ENCODE assay signal across 21 cellular contexts in genomic region chr6:143685653-143686052, GRCh38.
"Had no signal": no experiment of that assay in that cellular context is flagged by ENCODE, and none has a peak within 500 bp of the region (broad histone marks: within the 10 kb centered on the region; RNA-seq: fewer than 3 reads in every experiment).

No MANE protein-coding gene starts in this region.

- DNase-seq: dermis blood vessel endothelial cell; dorsolateral prefrontal cortex; effector CD4-positive, alpha-beta T cell; effector memory CD4-positive, alpha-beta T cell; foreskin keratinocyte; heart left ventricle; hypothalamus; immature natural killer cell; islet precursor cell; kidney; kidney glomerular epithelial cell; left lung; left ventricle myocardium superior; lower lobe of right lung; mesenchymal stem cell had no signal

- H3K4me3 Mint-ChIP-seq: immature natural killer cell, mesothelial cell of epicardium had no signal

- H3K27ac ChIP-seq: coronary artery, dorsolateral prefrontal cortex, foreskin keratinocyte, gastroesophageal sphincter, heart left ventricle, hepatocyte, left lung, lower lobe of right lung had no signal

- FAIRE-seq: endothelial cell of umbilical vein had no signal

- H3K4me3 ChIP-seq: coronary artery, dorsolateral prefrontal cortex, esophagus muscularis mucosa, gastroesophageal sphincter, heart left ventricle, hepatocyte, left lung, lower lobe of right lung had no signal

- H3K27me3 ChIP-seq: dorsolateral prefrontal cortex, esophagus muscularis mucosa, foreskin keratinocyte, gastroesophageal sphincter, heart left ventricle, hepatocyte, left lung had no signal

- H3K36me3 ChIP-seq: esophagus muscularis mucosa, gastroesophageal sphincter, heart left ventricle, left lung, lower lobe of right lung had no signal

- H3K27ac Mint-ChIP-seq: immature natural killer cell, mesothelial cell of epicardium had no signal

- H2AFZ ChIP-seq: hepatocyte had no signal

- H3K4me2 ChIP-seq: hepatocyte had no signal

- ATAC-seq: foreskin keratinocyte, gastroesophageal sphincter, heart left ventricle, left lung, left ventricle myocardium superior, lower lobe of right lung had no signal
